ENCODE assay signal across 24 cellular contexts in genomic region chr3:21944251-21944650, GRCh38.
DNase-seq lines count a peak whose midpoint lies in the region; ATAC-seq and TF ChIP-seq lines count a peak whose summit lies in the region.
"Had no signal": no experiment of that assay in that cellular context is flagged by ENCODE, and none has a peak within 500 bp of the region (broad histone marks: within the 10 kb centered on the region; RNA-seq: fewer than 3 reads in every experiment).

No MANE protein-coding gene starts in this region.

- no peak for ATAC-seq in GM19463 (IDR thresholded peaks at IDR 0.05; ENCODE audit: unreplicated experiment)
- ATAC-seq: activated T-cell treated with anti-CD3 and anti-CD28 coated beads, Interleukin-2, amount 50 U/mL, for 72 hours; gastroesophageal sphincter had no signal

- peak overlapping the region; percentile 74 for H3K27ac Mint-ChIP-seq in osteocyte (ENCODE audit: unreplicated experiment)
- H3K27ac Mint-ChIP-seq: activated naive CD4-positive, alpha-beta T cell treated with anti-CD3 and anti-CD28 coated beads, Interleukin-2, amount 10 ng/mL, durations not matched to agents 7 days and 5 days; activated T-cell treated with anti-CD3 and anti-CD28 coated beads, Interleukin-2, amount 50 U/mL, for 72 hours; naive B cell; stimulated activated naive CD8-positive, alpha-beta T cell treated with anti-CD3 and anti-CD28 coated beads, Interleukin-15, Interleukin-2, amounts not matched to agents 100 ng/mL and 50 ng/mL, for 24 hours had no signal

- TF ChIP-seq CTCF in fibroblast of the aortic adventitia (IDR thresholded peaks at IDR 0.05; ENCODE audit: insufficient read depth, low read length) (no peak), osteocyte (IDR thresholded peaks at IDR 0.05) (no peak)

- H3K4me3 Mint-ChIP-seq in osteocyte (ENCODE audit: unreplicated experiment) = peak overlapping the region; percentile 8
- H3K4me3 Mint-ChIP-seq: activated naive CD4-positive, alpha-beta T cell treated with anti-CD3 and anti-CD28 coated beads, Interleukin-2, amount 10 ng/mL, durations not matched to agents 7 days and 5 days; activated T-cell treated with anti-CD3 and anti-CD28 coated beads, Interleukin-2, amount 50 U/mL, for 72 hours; naive B cell; stimulated activated naive CD8-positive, alpha-beta T cell treated with anti-CD3 and anti-CD28 coated beads, Interleukin-15, Interleukin-2, amounts not matched to agents 100 ng/mL and 50 ng/mL, for 24 hours had no signal

- H3K27me3 Mint-ChIP-seq in osteocyte (ENCODE audit: unreplicated experiment) = no peaks in the 10 kb centered on the region
- H3K27me3 Mint-ChIP-seq: activated naive CD4-positive, alpha-beta T cell treated with anti-CD3 and anti-CD28 coated beads, Interleukin-2, amount 10 ng/mL, durations not matched to agents 7 days and 5 days; naive B cell; stimulated activated naive CD8-positive, alpha-beta T cell treated with anti-CD3 and anti-CD28 coated beads, Interleukin-15, Interleukin-2, amounts not matched to agents 100 ng/mL and 50 ng/mL, for 24 hours had no signal

- H3K4me3 ChIP-seq in fibroblast of the aortic adventitia (ENCODE audit: low read depth, low read length) = no peak overlapping the region
- H3K4me3 ChIP-seq: gastroesophageal sphincter, skin epidermis had no signal

- H3K36me3 Mint-ChIP-seq in osteocyte (ENCODE audit: unreplicated experiment) = no peaks in the 10 kb centered on the region
- H3K36me3 Mint-ChIP-seq: activated naive CD4-positive, alpha-beta T cell treated with anti-CD3 and anti-CD28 coated beads, Interleukin-2, amount 10 ng/mL, durations not matched to agents 7 days and 5 days; naive B cell had no signal

- peaks cover 24% of the 10 kb centered on the region for H3K4me1 Mint-ChIP-seq in osteocyte (ENCODE audit: unreplicated experiment)
- H3K4me1 Mint-ChIP-seq: activated naive CD4-positive, alpha-beta T cell treated with anti-CD3 and anti-CD28 coated beads, Interleukin-2, amount 10 ng/mL, durations not matched to agents 7 days and 5 days; naive B cell had no signal

- DNase-seq in M059J (ENCODE audit: low read depth) = peak; percentile 32
- peak; percentile 58 for DNase-seq in astrocyte of the hippocampus (ENCODE audit: low read depth, low spot score)
- peak; percentile 12 for DNase-seq in fibroblast of the aortic adventitia (ENCODE audit: low read depth)
- no peak for DNase-seq in osteocyte (ENCODE audit: extremely low spot score, unreplicated experiment)
- no peak for DNase-seq in nucleus accumbens (lab: John Stamatoyannopoulos, UW)
- no peak for DNase-seq in SK-N-DZ (ENCODE audit: low spot score)
- no peak for DNase-seq in SIG-M5 treated with dmso at 0.1 percent for 504 hours (lab: John Stamatoyannopoulos, UW; ENCODE audit: unreplicated experiment)
- DNase-seq: activated CD4-positive, CD25-positive, alpha-beta regulatory T cell treated with anti-CD3 and anti-CD28 coated beads, Interleukin-2, amount 50 U/mL, for 72 hours; activated CD8-positive, alpha-beta memory T cell treated with anti-CD3 and anti-CD28 coated beads for 24 hours; activated naive CD4-positive, alpha-beta T cell treated with anti-CD3 and anti-CD28 coated beads, Interleukin-2, amount 10 ng/mL, durations not matched to agents 7 days and 5 days; activated T-cell treated with anti-CD3 and anti-CD28 coated beads, Interleukin-2, amount 50 U/mL, for 72 hours; aorta; cortex of kidney; DMS 273 treated with DMSO at 0.1 percent for 48 hours; naive B cell; NCI-H2081 treated with DMSO at 0.1 percent for 48 hours; NCI-H446 treated with DMSO at 0.1 percent for 48 hours; posterior cingulate gyrus; stimulated activated CD4-positive, alpha-beta T cell treated with anti-CD3 and anti-CD28 coated beads, Interleukin-2, amount 100 ng/mL, for 48 hours; trophoblast cell had no signal

- no peaks in the 10 kb centered on the region for H3K9me3 Mint-ChIP-seq in osteocyte (ENCODE audit: unreplicated experiment)
- H3K9me3 Mint-ChIP-seq: activated naive CD4-positive, alpha-beta T cell treated with anti-CD3 and anti-CD28 coated beads, Interleukin-2, amount 10 ng/mL, durations not matched to agents 7 days and 5 days; stimulated activated naive CD8-positive, alpha-beta T cell treated with anti-CD3 and anti-CD28 coated beads, Interleukin-15, Interleukin-2, amounts not matched to agents 100 ng/mL and 50 ng/mL, for 24 hours had no signal

Comparison
In these comparisons a context has a peak if more than half of its experiments do, and no peak if none do; other contexts are left out.
1. DNase-seq: peak in M059J (single experiment), astrocyte of the hippocampus (single experiment) and fibroblast of the aortic adventitia (single experiment); none in osteocyte (single experiment), nucleus accumbens (0 of 56), SK-N-DZ (single experiment) and SIG-M5 treated with dmso at 0.1 percent for 504 hours (single experiment).